Comparison of ENCODE assay signal across 1 cellular context in genomic region chr1:154791292-154792278, GRCh38.
TF ChIP-seq lines count a peak whose summit lies in the region.

No MANE protein-coding gene starts in this region.

TF ChIP-seq in GM23338, 12 proteins besides CTCF, POLR2A, EP300 and RAD21 (continued from another document):
- TF ChIP-seq ZNF331 (CRISPR knock-in tag; IDR thresholded peaks at IDR 0.05; ENCODE audit: low read depth) (no peak), POLR2AphosphoS5 (IDR thresholded peaks at IDR 0.05; ENCODE audit: low read depth) (no peak), STAT1 (IDR thresholded peaks at IDR 0.05; ENCODE audit: unreplicated experiment) (no peak), CREB1 (CRISPR knock-in tag; IDR thresholded peaks at IDR 0.05; ENCODE audit: low read depth) (no peak)
